In the genomic region with DNA sequence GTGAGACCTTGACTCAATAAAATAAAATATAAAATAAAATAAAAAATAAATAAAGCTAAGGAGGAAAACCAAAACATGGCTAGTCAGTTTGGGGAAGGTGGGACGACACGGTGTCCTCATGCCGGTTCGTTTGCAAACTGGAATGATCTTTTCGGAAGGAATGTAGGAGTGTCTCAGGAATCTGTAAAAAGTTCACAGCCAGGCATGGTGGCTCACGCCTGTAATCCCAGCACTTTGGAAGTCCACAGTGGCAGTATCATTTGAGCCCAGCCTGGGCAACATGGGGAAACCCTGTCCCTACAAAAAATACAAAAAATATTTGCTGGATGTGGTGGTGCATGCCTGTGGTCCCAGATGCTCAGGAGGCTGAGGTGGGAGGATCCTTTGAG, we compare ENCODE assay signal across 18 cellular contexts. TPM values are rescaled to one million over a fixed set of nuclear protein-coding genes. Genes with fewer than 3 reads are reported as not detected.
DNase-seq lines count a peak whose midpoint lies in the region; ATAC-seq and TF ChIP-seq lines count a peak whose summit lies in the region.
"Had no signal": no experiment of that assay in that cellular context is flagged by ENCODE, and none has a peak within 500 bp of the region (broad histone marks: within the 10 kb centered on the region; RNA-seq: fewer than 3 reads in every experiment).

No MANE protein-coding gene starts in this region.

- H3K4me1 ChIP-seq in foreskin keratinocyte (peaks cover 3% of the 10 kb centered on the region), spleen (no peaks in the 10 kb centered on the region)
- H3K4me1 ChIP-seq: Peyer's patch had no signal

- no peaks in the 10 kb centered on the region for H3K9me3 ChIP-seq in spleen
- H3K9me3 ChIP-seq: BE2C, Peyer's patch, SJSA1 had no signal

- H3K9me3 Mint-ChIP-seq in nephron progenitor cell (no peaks in the 10 kb centered on the region), natural killer cell (no peaks in the 10 kb centered on the region)
- H3K9me3 Mint-ChIP-seq: H9, HFFc6 had no signal

- H3K4me3 ChIP-seq in H7 (ENCODE audit: insufficient read depth, low read depth, low read length) (no peak overlapping the region), spleen (no peak overlapping the region)
- H3K4me3 ChIP-seq: K562, Peyer's patch, SJSA1 had no signal

- H3K36me3 ChIP-seq in H7 (replicated peaks; ENCODE audit: control insufficient read depth, insufficient read depth, low read length) (no peaks in the 10 kb centered on the region), spleen (no peaks in the 10 kb centered on the region)
- H3K36me3 ChIP-seq: BE2C, Peyer's patch, SJSA1 had no signal

- peak overlapping the region; percentile 32 for H3K27ac Mint-ChIP-seq in nephron progenitor cell
- H3K27ac Mint-ChIP-seq in natural killer cell = no peak overlapping the region
- H3K27ac Mint-ChIP-seq: H9, HFFc6 had no signal

- no peak overlapping the region for H3K27ac ChIP-seq in foreskin keratinocyte
- no peak overlapping the region for H3K27ac ChIP-seq in spleen
- H3K27ac ChIP-seq: Peyer's patch, SJSA1 had no signal

- TF ChIP-seq CTCF in foreskin keratinocyte (conservative IDR thresholded peaks at IDR 0.05) (no peak), nephron progenitor cell (IDR thresholded peaks at IDR 0.05) (no peak), spleen (IDR thresholded peaks at IDR 0.05 in 8 of 11, conservative IDR thresholded peaks at IDR 0.05 in 3 of 11) (no peak), natural killer cell (IDR thresholded peaks at IDR 0.05) (no peak)

- H3K36me3 Mint-ChIP-seq in nephron progenitor cell (ENCODE audit: low read depth) = no peaks in the 10 kb centered on the region
- no peaks in the 10 kb centered on the region for H3K36me3 Mint-ChIP-seq in natural killer cell

- intact Hi-C loops in spleen (cut with DNase I; ENCODE audit: low total_unique reads) (no loop called here), natural killer cell (cut with micrococcal nuclease) (no loop called here)

- H3K27me3 ChIP-seq in H7 (ENCODE audit: control insufficient read depth, insufficient read depth, low read length) (no peaks in the 10 kb centered on the region), foreskin keratinocyte (no peaks in the 10 kb centered on the region), spleen (replicated peaks in 1 of 7) (peaks cover 0 to 62% (median 8%) of the 10 kb centered on the region in 7 donors)
- H3K27me3 ChIP-seq: BE2C, Peyer's patch, SJSA1 had no signal

- ATAC-seq in foreskin keratinocyte = peak; percentile 5
- no peak for ATAC-seq in GM19023 (IDR thresholded peaks at IDR 0.05; ENCODE audit: unreplicated experiment)
- ATAC-seq in natural killer cell = no peak

- DNase-seq in H7 (peak; percentile 17), foreskin keratinocyte (peak in 1 of 2 donors; percentile 61), nephron progenitor cell (no peak), spleen (peak; percentile 6), NCI-H146 treated with DMSO at 0.1 percent for 48 hours (lab: John Stamatoyannopoulos, UW; ENCODE audit: unreplicated experiment) (no peak), natural killer cell (no peak)
- DNase-seq: BE2C, H9, HFFc6, NCI-H1092, NCI-H1436, NCI-H2029 treated with DMSO at 0.1 percent for 48 hours, NCI-H2171, NCI-H345, Peyer's patch had no signal

- H3K4me3 Mint-ChIP-seq in nephron progenitor cell = no peak overlapping the region
- H3K4me3 Mint-ChIP-seq in natural killer cell = no peak overlapping the region
- H3K4me3 Mint-ChIP-seq: H9, HFFc6 had no signal

- TF ChIP-seq POLR2A in spleen (IDR thresholded peaks at IDR 0.05) = no peak

- 78 to 85% (median 80%) methylated on average over 6 of the region's 6 CpGs for WGBS in spleen, 5 donors

- peaks cover 34% of the 10 kb centered on the region for H3K4me1 Mint-ChIP-seq in nephron progenitor cell
- no peaks in the 10 kb centered on the region for H3K4me1 Mint-ChIP-seq in natural killer cell

- peaks cover 48% of the 10 kb centered on the region for H3K27me3 Mint-ChIP-seq in nephron progenitor cell (ENCODE audit: low read depth, poor library complexity)
- peaks cover 10 to 12% of the 10 kb centered on the region in 2 donors for H3K27me3 Mint-ChIP-seq in natural killer cell (ENCODE audit: low read depth in 2 of 2)

RNA-seq across cellular contexts. Expression of gene RPTOR, which starts 14.7 kb away (rescaled TPM):
- total RNA-seq in H7 (2014; rRNA removed; shearing (Covaris generic)) = 20.9 TPM in 2 replicates
- total RNA-seq in foreskin keratinocyte = 25.3 and 27.3 TPM in 2 replicates
- 8.5 and 8.8 TPM in 2 replicates for polyA plus RNA-seq in foreskin keratinocyte
- total RNA-seq in spleen = 10 to 100 TPM; 36.0 to 61.2 (median 44.2) TPM
- 10 to 100 TPM in 1 of 3 donors, 1 to 10 TPM in 2; 3.1 to 13.6 (median 4.1) TPM for polyA plus RNA-seq in spleen
- total RNA-seq in natural killer cell = 10 to 100 TPM; 49.2 to 63.6 (median 55.4) TPM

RNA-seq across cellular contexts. Expression of gene NPTX1, which starts 53.5 kb away (rescaled TPM):
- total RNA-seq in H7 (2014; rRNA removed; shearing (Covaris generic)) = 1.6 and 4.2 TPM in 2 replicates
- 0.04 TPM in 1 of 2 replicates, not detected in the other for total RNA-seq in foreskin keratinocyte
- 0.02 TPM in 1 of 2 replicates, not detected in the other for polyA plus RNA-seq in foreskin keratinocyte
- total RNA-seq in spleen = 10 to 100 TPM in 1 of 7 donors, 1 to 10 TPM in 5, under 1 TPM in 1; 0.60 to 14.0 (median 7.3) TPM
- under 1 TPM; 0.04 to 0.48 (median 0.15) TPM for polyA plus RNA-seq in spleen
- 1 to 10 TPM; 1.0 to 2.2 (median 2.2) TPM for total RNA-seq in natural killer cell
- polyA plus RNA-seq: K562 had no signal

Comparison
In these comparisons a context has a peak if more than half of its experiments do, and no peak if none do; other contexts are left out.
1. DNase-seq: peak in H7 (single experiment) and spleen (single experiment); none in nephron progenitor cell (single experiment), NCI-H146 treated with DMSO at 0.1 percent for 48 hours (single experiment) and natural killer cell (single experiment).